In the genomic region with DNA sequence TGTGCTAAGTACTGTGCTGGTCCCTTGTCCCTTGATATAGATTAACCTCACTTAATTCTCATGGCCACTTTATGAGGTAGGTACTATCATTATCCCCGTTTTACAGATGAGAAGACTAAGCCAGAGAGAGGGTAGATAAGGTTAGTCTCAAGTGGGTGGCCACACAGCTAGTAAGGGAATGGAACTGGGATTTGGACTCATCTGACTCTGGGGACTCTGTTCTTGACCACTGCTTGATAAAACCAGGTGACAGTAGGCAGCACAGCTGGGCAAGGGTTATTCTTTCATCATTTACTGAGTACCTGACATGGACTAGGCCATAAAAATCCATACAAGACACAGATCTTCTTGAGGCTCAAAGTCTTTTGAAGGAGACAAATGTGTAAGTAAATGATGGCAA, we compare ENCODE assay signal across 1 cellular context.
TF ChIP-seq lines count a peak whose summit lies in the region.

No MANE protein-coding gene starts in this region.

TF ChIP-seq in K562, 482 proteins besides CTCF, POLR2A, EP300 and RAD21 (continued from another document):
- TF ChIP-seq ZNF75A (CRISPR knock-in tag; IDR thresholded peaks at IDR 0.05) (no peak), BCOR (IDR thresholded peaks at IDR 0.05) (peak; percentile 85), ZNF384 (IDR thresholded peaks at IDR 0.05; ENCODE audit: low read depth, low read length) (no peak), KDM1A (IDR thresholded peaks at IDR 0.05) (peak; percentile 59 to 70; a peak in 3 of 4 replicates), GABPB1 (CRISPR knock-in tag; IDR thresholded peaks at IDR 0.05) (no peak), MCM5 (IDR thresholded peaks at IDR 0.05; ENCODE audit: low read depth) (no peak), CBX3 (IDR thresholded peaks at IDR 0.05; ENCODE audit: borderline replicate concordance in 1 of 2, low read length in 2 of 2) (no peak), ELK1 (CRISPR knock-in tag; IDR thresholded peaks at IDR 0.05) (no peak), STAT5A (IDR thresholded peaks at IDR 0.05; ENCODE audit: borderline replicate concordance, low read length) (no peak), MYC (IDR thresholded peaks at IDR 0.05; ENCODE audit: low read depth, low read length) (no peak), MYC (CRISPR knock-in tag; IDR thresholded peaks at IDR 0.05; ENCODE audit: borderline replicate concordance, low read depth) (no peak), E4F1 (CRISPR knock-in tag; IDR thresholded peaks at IDR 0.05; ENCODE audit: borderline replicate concordance) (no peak), MCM2 (IDR thresholded peaks at IDR 0.05; ENCODE audit: low read depth) (no peak), SREBF1 (IDR thresholded peaks at IDR 0.05; ENCODE audit: borderline replicate concordance, low read depth, low read length) (no peak), ZNF79 (CRISPR knock-in tag; IDR thresholded peaks at IDR 0.05; ENCODE audit: low read depth) (no peak), ERF (CRISPR knock-in tag; IDR thresholded peaks at IDR 0.05) (no peak)
- TF ChIP-seq, protein P1, sequence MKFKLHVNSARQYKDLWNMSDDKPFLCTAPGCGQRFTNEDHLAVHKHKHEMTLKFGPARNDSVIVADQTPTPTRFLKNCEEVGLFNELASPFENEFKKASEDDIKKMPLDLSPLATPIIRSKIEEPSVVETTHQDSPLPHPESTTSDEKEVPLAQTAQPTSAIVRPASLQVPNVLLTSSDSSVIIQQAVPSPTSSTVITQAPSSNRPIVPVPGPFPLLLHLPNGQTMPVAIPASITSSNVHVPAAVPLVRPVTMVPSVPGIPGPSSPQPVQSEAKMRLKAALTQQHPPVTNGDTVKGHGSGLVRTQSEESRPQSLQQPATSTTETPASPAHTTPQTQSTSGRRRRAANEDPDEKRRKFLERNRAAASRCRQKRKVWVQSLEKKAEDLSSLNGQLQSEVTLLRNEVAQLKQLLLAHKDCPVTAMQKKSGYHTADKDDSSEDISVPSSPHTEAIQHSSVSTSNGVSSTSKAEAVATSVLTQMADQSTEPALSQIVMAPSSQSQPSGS (CRISPR knock-in tag; IDR thresholded peaks at IDR 0.05): no peak
